9 cellular contexts compared by ENCODE assay signal in the genomic region with DNA sequence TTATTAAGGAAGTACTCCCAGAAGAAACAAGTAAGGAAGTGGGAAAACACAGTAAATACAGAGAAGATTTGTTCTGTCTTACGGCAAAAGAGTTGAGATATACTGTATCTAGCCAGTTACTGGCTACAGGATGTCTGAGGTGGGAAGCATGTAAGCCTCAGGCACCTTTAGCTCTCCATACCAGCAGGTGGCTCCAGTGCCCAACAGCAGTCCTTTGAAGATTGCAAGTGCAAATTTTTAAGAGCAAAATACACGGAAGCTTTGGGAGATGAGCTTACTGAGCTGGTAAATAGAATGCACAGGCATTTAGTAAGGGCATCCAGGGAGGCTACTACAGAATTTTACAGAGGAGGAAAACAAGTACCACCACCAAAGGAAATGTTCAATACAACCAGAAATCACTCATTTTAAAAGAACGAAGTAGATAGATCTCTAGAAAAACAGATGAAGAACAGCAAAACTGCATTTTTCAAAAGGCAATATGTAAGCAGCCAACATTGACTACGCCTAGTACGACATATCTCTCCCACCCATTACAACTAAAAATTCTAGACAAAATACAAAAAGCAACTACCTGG. TPM values are rescaled to one million over a fixed set of nuclear protein-coding genes. Genes with fewer than 3 reads are reported as not detected.
DNase-seq lines count a peak whose midpoint lies in the region; ATAC-seq, FAIRE-seq and TF ChIP-seq lines count a peak whose summit lies in the region.
"Had no signal": no experiment of that assay in that cellular context is flagged by ENCODE, and none has a peak within 500 bp of the region (broad histone marks: within the 10 kb centered on the region; RNA-seq: fewer than 3 reads in every experiment).

No MANE protein-coding gene starts in this region.

- H3K4me1 ChIP-seq in small intestine (ENCODE audit: control insufficient read depth in 2 of 2, insufficient read depth in 1 of 2, low read depth in 1 of 2, low read length in 1 of 2), result no peaks in the 10 kb centered on the region

- H3K36me3 ChIP-seq in bronchial epithelial cell (ENCODE audit: control insufficient read depth, insufficient read depth, low read length) (no peaks in the 10 kb centered on the region), small intestine (ENCODE audit: control insufficient read depth in 2 of 2, insufficient read depth in 2 of 2, low read length in 2 of 2) (no peaks in the 10 kb centered on the region)

- whole genome bisulfite sequencing in small intestine, 3 donors, result 63 to 66% (median 65%) methylated on average over 5 of the region's 5 CpGs

- H3K4me3 ChIP-seq in bronchial epithelial cell (ENCODE audit: low read depth, low read length) (no peak overlapping the region), small intestine (ENCODE audit: low read depth in 1 of 2, low read length in 2 of 2) (no peak overlapping the region)

- ATAC-seq in omental fat pad (ENCODE audit: low FRiP score), result no peak

- FAIRE-seq in bronchial epithelial cell (lab: Jason Lieb, UNC) (no peak), small intestine (lab: Jason Lieb, UNC) (no peak)

- TF ChIP-seq CTCF in bronchial epithelial cell (IDR thresholded peaks at IDR 0.05; ENCODE audit: insufficient read depth, low read length, severe bottlenecking) (no peak), omental fat pad (IDR thresholded peaks at IDR 0.05) (no peak)

- H3K27me3 ChIP-seq in bronchial epithelial cell (ENCODE audit: control insufficient read depth, insufficient read depth, low read length) (no peaks in the 10 kb centered on the region), small intestine (ENCODE audit: control insufficient read depth in 2 of 2, insufficient read depth in 2 of 2, low read length in 2 of 2) (no peaks in the 10 kb centered on the region)

- peak; percentile 8 for DNase-seq in activated naive CD4-positive, alpha-beta T cell treated with Interleukin-2 at 50 U/mL for 16 hours
- no peak for DNase-seq in activated naive CD4-positive, alpha-beta T cell treated with anti-CD3 and anti-CD28 coated beads, Interleukin-2, amount 50 U/mL, for 16 hours
- DNase-seq in NCI-H2196 (lab: John Stamatoyannopoulos, UW; ENCODE audit: unreplicated experiment), result peak; percentile 28
- peak; percentile 5 for DNase-seq in bronchial epithelial cell (ENCODE audit: low read depth)
- peak; percentile 1 for DNase-seq in small intestine
- DNase-seq in amniotic stem cell (lab: John Stamatoyannopoulos, UW), result no peak
- no peak for DNase-seq in NCI-H187 (lab: John Stamatoyannopoulos, UW)
- DNase-seq in omental fat pad (ENCODE audit: low spot score), result no peak
- DNase-seq: naive B cell had no signal

- no peaks in the 10 kb centered on the region for H3K9me3 ChIP-seq in small intestine (ENCODE audit: control insufficient read depth, low read depth)

- H3K27ac ChIP-seq in small intestine (ENCODE audit: low read depth in 1 of 2, low read length in 1 of 2), result no peak overlapping the region

RNA-seq across cellular contexts. Expression of gene VSTM2B, which starts 57.9 kb away (rescaled TPM):
- not detected in 2 replicates for total RNA-seq in bronchial epithelial cell
- polyA plus RNA-seq in small intestine, result under 1 TPM in 1 of 3 donors, not detected in 2; 0.04 TPM
- total RNA-seq in omental fat pad, result not detected

Comparison
In these comparisons a context has a peak if more than half of its experiments do, and no peak if none do; other contexts are left out.
1. DNase-seq: peak in activated naive CD4-positive, alpha-beta T cell treated with Interleukin-2 at 50 U/mL for 16 hours (single experiment), NCI-H2196 (single experiment), bronchial epithelial cell (single experiment) and small intestine (single experiment); none in activated naive CD4-positive, alpha-beta T cell treated with anti-CD3 and anti-CD28 coated beads, Interleukin-2, amount 50 U/mL, for 16 hours (single experiment), amniotic stem cell (single experiment), NCI-H187 (0 of 2) and omental fat pad (single experiment).